ENCODE assay signal across 1 cellular context in the genomic region with DNA sequence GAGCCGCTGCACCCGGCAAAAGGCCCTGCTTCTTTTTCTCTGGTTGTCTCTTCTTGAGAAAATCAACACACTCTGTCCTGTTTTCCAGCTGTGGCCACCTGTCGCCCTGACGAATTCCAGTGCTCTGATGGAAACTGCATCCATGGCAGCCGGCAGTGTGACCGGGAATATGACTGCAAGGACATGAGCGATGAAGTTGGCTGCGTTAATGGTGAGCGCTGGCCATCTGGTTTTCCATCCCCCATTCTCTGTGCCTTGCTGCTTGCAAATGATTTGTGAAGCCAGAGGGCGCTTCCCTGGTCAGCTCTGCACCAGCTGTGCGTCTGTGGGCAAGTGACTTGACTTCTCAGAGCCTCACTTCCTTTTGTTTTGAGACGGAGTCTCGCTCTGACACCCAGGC.
TF ChIP-seq lines count a peak whose summit lies in the region.

No MANE protein-coding gene starts in this region.

TF ChIP-seq in HepG2, 621 proteins besides CTCF, POLR2A, EP300 and RAD21 (continued from another document):
- TF ChIP-seq ZNF33B (CRISPR knock-in tag; IDR thresholded peaks at IDR 0.05) (no peak), NR1H2 (CRISPR knock-in tag; IDR thresholded peaks at IDR 0.05; ENCODE audit: borderline replicate concordance, low read depth) (no peak), BHLHE40 (IDR thresholded peaks at IDR 0.05; ENCODE audit: low read length) (no peak), HES4 (CRISPR knock-in tag; IDR thresholded peaks at IDR 0.05; ENCODE audit: borderline replicate concordance) (no peak), PCBP2 (optimal IDR thresholded peaks at IDR 0.05; ENCODE audit: low read depth, low read length, poor library complexity, severe bottlenecking) (no peak), KAT8 (CRISPR knock-in tag; IDR thresholded peaks at IDR 0.05) (no peak)
- TF ChIP-seq, protein P1, sequence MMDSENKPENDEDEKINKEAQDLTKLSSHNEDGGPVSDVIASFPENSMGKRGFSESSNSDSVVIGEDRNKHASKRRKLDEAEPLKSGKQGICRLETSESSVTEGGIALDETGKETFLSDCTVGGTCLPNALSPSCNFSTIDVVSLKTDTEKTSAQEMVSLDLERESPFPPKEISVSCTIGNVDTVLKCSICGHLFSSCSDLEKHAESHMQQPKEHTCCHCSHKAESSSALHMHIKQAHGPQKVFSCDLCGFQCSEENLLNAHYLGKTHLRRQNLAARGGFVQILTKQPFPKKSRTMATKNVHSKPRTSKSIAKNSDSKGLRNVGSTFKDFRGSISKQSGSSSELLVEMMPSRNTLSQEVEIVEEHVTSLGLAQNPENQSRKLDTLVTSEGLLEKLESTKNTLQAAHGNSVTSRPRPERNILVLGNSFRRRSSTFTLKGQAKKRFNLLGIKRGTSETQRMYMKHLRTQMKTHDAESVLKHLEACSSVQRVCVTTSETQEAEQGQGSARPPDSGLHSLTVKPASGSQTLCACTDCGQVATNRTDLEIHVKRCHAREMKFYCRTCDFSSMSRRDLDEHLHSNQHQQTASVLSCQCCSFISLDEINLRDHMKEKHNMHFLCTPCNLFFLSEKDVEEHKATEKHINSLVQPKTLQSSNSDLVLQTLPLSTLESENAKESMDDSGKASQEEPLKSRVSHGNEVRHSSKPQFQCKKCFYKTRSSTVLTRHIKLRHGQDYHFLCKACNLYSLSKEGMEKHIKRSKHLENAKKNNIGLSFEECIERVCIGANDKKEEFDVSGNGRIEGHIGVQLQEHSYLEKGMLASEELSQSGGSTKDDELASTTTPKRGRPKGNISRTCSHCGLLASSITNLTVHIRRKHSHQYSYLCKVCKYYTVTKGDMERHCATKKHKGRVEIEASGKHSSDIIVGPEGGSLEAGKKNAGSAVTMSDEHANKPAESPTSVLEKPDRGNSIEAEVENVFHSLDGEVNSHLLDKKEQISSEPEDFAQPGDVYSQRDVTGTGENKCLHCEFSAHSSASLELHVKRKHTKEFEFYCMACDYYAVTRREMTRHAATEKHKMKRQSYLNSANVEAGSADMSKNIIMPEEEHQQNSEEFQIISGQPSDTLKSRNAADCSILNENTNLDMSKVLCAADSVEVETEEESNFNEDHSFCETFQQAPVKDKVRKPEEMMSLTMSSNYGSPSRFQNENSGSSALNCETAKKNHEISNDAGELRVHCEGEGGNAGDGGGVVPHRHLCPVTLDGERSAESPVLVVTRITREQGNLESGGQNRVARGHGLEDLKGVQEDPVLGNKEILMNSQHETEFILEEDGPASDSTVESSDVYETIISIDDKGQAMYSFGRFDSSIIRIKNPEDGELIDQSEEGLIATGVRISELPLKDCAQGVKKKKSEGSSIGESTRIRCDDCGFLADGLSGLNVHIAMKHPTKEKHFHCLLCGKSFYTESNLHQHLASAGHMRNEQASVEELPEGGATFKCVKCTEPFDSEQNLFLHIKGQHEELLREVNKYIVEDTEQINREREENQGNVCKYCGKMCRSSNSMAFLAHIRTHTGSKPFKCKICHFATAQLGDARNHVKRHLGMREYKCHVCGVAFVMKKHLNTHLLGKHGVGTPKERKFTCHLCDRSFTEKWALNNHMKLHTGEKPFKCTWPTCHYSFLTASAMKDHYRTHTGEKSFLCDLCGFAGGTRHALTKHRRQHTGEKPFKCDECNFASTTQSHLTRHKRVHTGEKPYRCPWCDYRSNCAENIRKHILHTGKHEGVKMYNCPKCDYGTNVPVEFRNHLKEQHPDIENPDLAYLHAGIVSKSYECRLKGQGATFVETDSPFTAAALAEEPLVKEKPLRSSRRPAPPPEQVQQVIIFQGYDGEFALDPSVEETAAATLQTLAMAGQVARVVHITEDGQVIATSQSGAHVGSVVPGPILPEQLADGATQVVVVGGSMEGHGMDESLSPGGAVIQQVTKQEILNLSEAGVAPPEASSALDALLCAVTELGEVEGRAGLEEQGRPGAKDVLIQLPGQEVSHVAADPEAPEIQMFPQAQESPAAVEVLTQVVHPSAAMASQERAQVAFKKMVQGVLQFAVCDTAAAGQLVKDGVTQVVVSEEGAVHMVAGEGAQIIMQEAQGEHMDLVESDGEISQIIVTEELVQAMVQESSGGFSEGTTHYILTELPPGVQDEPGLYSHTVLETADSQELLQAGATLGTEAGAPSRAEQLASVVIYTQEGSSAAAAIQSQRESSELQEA (CRISPR knock-in tag; IDR thresholded peaks at IDR 0.05; ENCODE audit: not compliant biosample characterization): no peak
- TF ChIP-seq, protein P2, sequence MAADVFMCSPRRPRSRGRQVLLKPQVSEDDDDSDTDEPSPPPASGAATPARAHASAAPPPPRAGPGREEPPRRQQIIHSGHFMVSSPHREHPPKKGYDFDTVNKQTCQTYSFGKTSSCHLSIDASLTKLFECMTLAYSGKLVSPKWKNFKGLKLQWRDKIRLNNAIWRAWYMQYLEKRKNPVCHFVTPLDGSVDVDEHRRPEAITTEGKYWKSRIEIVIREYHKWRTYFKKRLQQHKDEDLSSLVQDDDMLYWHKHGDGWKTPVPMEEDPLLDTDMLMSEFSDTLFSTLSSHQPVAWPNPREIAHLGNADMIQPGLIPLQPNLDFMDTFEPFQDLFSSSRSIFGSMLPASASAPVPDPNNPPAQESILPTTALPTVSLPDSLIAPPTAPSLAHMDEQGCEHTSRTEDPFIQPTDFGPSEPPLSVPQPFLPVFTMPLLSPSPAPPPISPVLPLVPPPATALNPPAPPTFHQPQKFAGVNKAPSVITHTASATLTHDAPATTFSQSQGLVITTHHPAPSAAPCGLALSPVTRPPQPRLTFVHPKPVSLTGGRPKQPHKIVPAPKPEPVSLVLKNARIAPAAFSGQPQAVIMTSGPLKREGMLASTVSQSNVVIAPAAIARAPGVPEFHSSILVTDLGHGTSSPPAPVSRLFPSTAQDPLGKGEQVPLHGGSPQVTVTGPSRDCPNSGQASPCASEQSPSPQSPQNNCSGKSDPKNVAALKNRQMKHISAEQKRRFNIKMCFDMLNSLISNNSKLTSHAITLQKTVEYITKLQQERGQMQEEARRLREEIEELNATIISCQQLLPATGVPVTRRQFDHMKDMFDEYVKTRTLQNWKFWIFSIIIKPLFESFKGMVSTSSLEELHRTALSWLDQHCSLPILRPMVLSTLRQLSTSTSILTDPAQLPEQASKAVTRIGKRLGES (CRISPR knock-in tag; IDR thresholded peaks at IDR 0.05; ENCODE audit: borderline replicate concordance): no peak
